ENCODE assay signal across 26 cellular contexts in the genomic region with DNA sequence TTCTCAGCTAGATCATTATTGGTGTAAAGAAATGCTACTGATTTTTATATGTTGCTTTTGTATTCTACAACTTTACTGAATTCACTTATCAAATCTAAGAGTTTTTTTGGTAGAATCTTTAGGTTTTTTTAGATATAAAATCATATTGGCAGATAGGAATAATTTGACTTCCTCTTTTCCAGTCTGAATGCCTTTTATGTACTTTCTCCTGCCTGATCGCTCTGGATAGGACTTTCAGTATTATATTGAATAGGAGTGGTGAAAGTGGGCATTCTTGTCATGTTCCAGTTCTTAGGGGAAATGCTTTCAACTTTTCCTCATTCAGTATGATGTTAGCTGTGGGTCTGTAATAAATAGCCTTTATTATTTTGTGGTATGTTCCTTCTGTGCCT.
"Had no signal": no experiment of that assay in that cellular context is flagged by ENCODE, and none has a peak within 500 bp of the region (broad histone marks: within the 10 kb centered on the region; RNA-seq: fewer than 3 reads in every experiment).

No MANE protein-coding gene starts in this region.

- H3K4me3 Mint-ChIP-seq: activated CD4-positive, alpha-beta memory T cell treated with anti-CD3 and anti-CD28 coated beads for 36 hours; activated naive CD4-positive, alpha-beta T cell treated with anti-CD3 and anti-CD28 coated beads, Interleukin-2, amount 50 U/mL, for 24 hours; activated naive CD8-positive, alpha-beta T cell treated with anti-CD3 and anti-CD28 coated beads, Interleukin-2, amount 50 U/mL, for 24 hours; activated T-cell treated with anti-CD3 and anti-CD28 coated beads, Interleukin-2, amount 50 U/mL, for 24 hours; natural killer cell treated with Interleukin-12 subunit alpha and Interleukin-12 subunit beta and Interleukin-15 and Interleukin-18, amount 100 ng/mL, for 72 hours had no signal

- H3K27ac ChIP-seq: breast epithelium, gastroesophageal sphincter, hepatocyte, ovary, right lobe of liver, thoracic aorta, WERI-Rb-1 had no signal

- H2AFZ ChIP-seq: hepatocyte had no signal

- FAIRE-seq: endothelial cell of umbilical vein, keratinocyte, urothelium cell line had no signal

- DNase-seq: activated CD4-positive, alpha-beta memory T cell treated with anti-CD3 and anti-CD28 coated beads for 36 hours; activated CD4-positive, alpha-beta T cell treated with anti-CD3 and anti-CD28 coated beads for 48 hours; activated CD8-positive, alpha-beta memory T cell treated with anti-CD3 and anti-CD28 coated beads, Interleukin-2, amount 50 U/mL, for 48 hours; activated naive CD8-positive, alpha-beta T cell treated with anti-CD3 and anti-CD28 coated beads, Interleukin-2, amount 50 U/mL, for 24 hours; activated T-cell treated with anti-CD3 and anti-CD28 coated beads, Interleukin-2, amount 50 U/mL, for 24 hours; central memory CD4-positive, alpha-beta T cell; left cardiac atrium; left ventricle myocardium superior; mucosa of descending colon; ovary; right lobe of liver; stimulated activated CD4-positive, alpha-beta T cell treated with anti-CD3 and anti-CD28 coated beads, Interleukin-2, amount 100 ng/mL, for 48 hours; stimulated activated naive CD4-positive, alpha-beta T cell treated with Interleukin-2 at 50 U/mL for 16 hours; WERI-Rb-1 had no signal

- H3K4me1 ChIP-seq: breast epithelium, gastroesophageal sphincter, right lobe of liver had no signal

- H3K27ac Mint-ChIP-seq: activated CD4-positive, alpha-beta memory T cell treated with anti-CD3 and anti-CD28 coated beads for 36 hours; activated naive CD4-positive, alpha-beta T cell treated with anti-CD3 and anti-CD28 coated beads, Interleukin-2, amount 50 U/mL, for 24 hours; activated naive CD8-positive, alpha-beta T cell treated with anti-CD3 and anti-CD28 coated beads, Interleukin-2, amount 50 U/mL, for 24 hours; activated T-cell treated with anti-CD3 and anti-CD28 coated beads, Interleukin-2, amount 50 U/mL, for 24 hours; progenitor cell of endocrine pancreas had no signal

- ATAC-seq: activated CD4-positive, CD25-positive, alpha-beta regulatory T cell treated with anti-CD3 and anti-CD28 coated beads, Interleukin-2, amount 50 U/mL, for 24 hours; activated naive CD8-positive, alpha-beta T cell treated with anti-CD3 and anti-CD28 coated beads, Interleukin-2, amount 50 U/mL, for 24 hours; gastroesophageal sphincter; left cardiac atrium; left ventricle myocardium superior; mucosa of descending colon; natural killer cell treated with Interleukin-12 subunit alpha and Interleukin-12 subunit beta and Interleukin-15 and Interleukin-18, amount 100 ng/mL, for 72 hours; right lobe of liver had no signal

- H3K9me3 ChIP-seq: breast epithelium, gastroesophageal sphincter, mucosa of descending colon, ovary, right lobe of liver, thoracic aorta had no signal

- H3K36me3 ChIP-seq: breast epithelium, gastroesophageal sphincter, ovary, right lobe of liver, thoracic aorta, WERI-Rb-1 had no signal

- H3K27me3 ChIP-seq: breast epithelium, ovary, right lobe of liver had no signal

- H3K4me3 ChIP-seq: breast epithelium, gastroesophageal sphincter, hepatocyte, mucosa of descending colon, ovary, right lobe of liver, thoracic aorta had no signal

- H3K9me3 Mint-ChIP-seq: activated CD4-positive, alpha-beta memory T cell treated with anti-CD3 and anti-CD28 coated beads for 36 hours; activated naive CD4-positive, alpha-beta T cell treated with anti-CD3 and anti-CD28 coated beads, Interleukin-2, amount 50 U/mL, for 24 hours; activated naive CD8-positive, alpha-beta T cell treated with anti-CD3 and anti-CD28 coated beads, Interleukin-2, amount 50 U/mL, for 24 hours; activated T-cell treated with anti-CD3 and anti-CD28 coated beads, Interleukin-2, amount 50 U/mL, for 24 hours; activated T-helper 2 cell treated with anti-CD3 and anti-CD28 coated beads, Interferon-gamma antibody, Interleukin-2, Interleukin-4, amounts not matched to agents 10 μg/mL and 5 μg/mL and 100 μg/mL, durations not matched to agents 14 hours and 24 hours and 36 hours; natural killer cell treated with Interleukin-12 subunit alpha and Interleukin-12 subunit beta and Interleukin-15 and Interleukin-18, amount 100 ng/mL, for 72 hours had no signal

- H3K4me2 ChIP-seq: hepatocyte had no signal

- H3K79me2 ChIP-seq: hepatocyte had no signal
